In genomic region chr1:3676581-3677410, GRCh38 we compare ENCODE assay signal across 9 cellular contexts. TPM values are rescaled to one million over a fixed set of nuclear protein-coding genes. Genes with fewer than 3 reads are reported as not detected.
A peak's percentile ranks its signal among the peaks of the same experiment; 100 is the strongest.
DNase-seq lines count a peak whose midpoint lies in the region; ATAC-seq and TF ChIP-seq lines count a peak whose summit lies in the region.
"Had no signal": no experiment of that assay in that cellular context is flagged by ENCODE, and none has a peak within 500 bp of the region (broad histone marks: within the 10 kb centered on the region; RNA-seq: fewer than 3 reads in every experiment).

No MANE protein-coding gene starts in this region.

- in situ Hi-C loops in G401 (cut with HindIII; ENCODE audit: low sequenced_read_pairs): no loop called here

- H3K27me3 ChIP-seq in trophoblast cell (ENCODE audit: insufficient read depth, low read length): no peaks in the 10 kb centered on the region

- H3K27ac Mint-ChIP-seq in activated CD8-positive, alpha-beta T cell treated with anti-CD3 and anti-CD28 coated beads for 36 hours: no peak overlapping the region
- H3K27ac Mint-ChIP-seq: nephron had no signal

- H3K23ac ChIP-seq in trophoblast cell (ENCODE audit: low read length): no peak overlapping the region

- H3K4me2 ChIP-seq in trophoblast cell (ENCODE audit: low read length): no peak overlapping the region

- no peak overlapping the region for H2AK5ac ChIP-seq in trophoblast cell (ENCODE audit: low read length)

- intact Hi-C loops in activated CD8-positive, alpha-beta T cell treated with anti-CD3 and anti-CD28 coated beads for 36 hours (cut with micrococcal nuclease): no loop called here

- peaks cover 12 to 13% of the 10 kb centered on the region in 2 experiments for H3K4me1 ChIP-seq in trophoblast cell (ENCODE audit: control insufficient read depth in 1 of 2, insufficient read depth in 2 of 2, low read length in 2 of 2)

- peak; percentile 62 for DNase-seq in activated CD8-positive, alpha-beta T cell treated with anti-CD3 and anti-CD28 coated beads for 36 hours
- DNase-seq in trophoblast cell: no peak
- no peak for DNase-seq in G401 (ENCODE audit: low spot score)
- no peak for DNase-seq in NK-92 (lab: John Stamatoyannopoulos, UW; ENCODE audit: unreplicated experiment)
- no peak for DNase-seq in stimulated activated naive CD4-positive, alpha-beta T cell treated with Interleukin-2 at 50 U/mL for 16 hours (lab: John Stamatoyannopoulos, UW)

- no peaks in the 10 kb centered on the region for H3K36me3 Mint-ChIP-seq in activated CD8-positive, alpha-beta T cell treated with anti-CD3 and anti-CD28 coated beads for 36 hours (ENCODE audit: low read depth)

- H3K4me1 Mint-ChIP-seq in activated CD8-positive, alpha-beta T cell treated with anti-CD3 and anti-CD28 coated beads for 36 hours (ENCODE audit: low read depth): peaks cover 21% of the 10 kb centered on the region

- H3K4ac ChIP-seq in trophoblast cell (ENCODE audit: low read depth, low read length): no peak overlapping the region

- no peak overlapping the region for H3K14ac ChIP-seq in trophoblast cell (ENCODE audit: low read length)

- no peak overlapping the region for H2BK12ac ChIP-seq in trophoblast cell (ENCODE audit: low read length)

- no peak overlapping the region for H2AFZ ChIP-seq in trophoblast cell (ENCODE audit: insufficient read depth, low read length, poor library complexity)

- H3K27me3 Mint-ChIP-seq in activated CD8-positive, alpha-beta T cell treated with anti-CD3 and anti-CD28 coated beads for 36 hours: peaks cover 16% of the 10 kb centered on the region

- no peak overlapping the region for H2BK5ac ChIP-seq in trophoblast cell (ENCODE audit: low read depth, low read length, poor library complexity)

- no peak overlapping the region for H2BK120ac ChIP-seq in trophoblast cell (ENCODE audit: insufficient read depth, low read length, poor library complexity)

- no peaks in the 10 kb centered on the region for H3K79me1 ChIP-seq in trophoblast cell (ENCODE audit: low read length)

- CTCF ChIA-PET in activated CD8-positive, alpha-beta T cell treated with anti-CD3 and anti-CD28 coated beads for 36 hours (lab: Charles Lee): interaction anchor here (1.0 kb wide), 1 partner anchor 48 kb away, joined by 3 read pairs; no protein-coding TSS in a partner anchor

- H3K9me3 Mint-ChIP-seq in activated CD8-positive, alpha-beta T cell treated with anti-CD3 and anti-CD28 coated beads for 36 hours: no peaks in the 10 kb centered on the region
- H3K9me3 Mint-ChIP-seq: nephron had no signal

- H4K8ac ChIP-seq in trophoblast cell (ENCODE audit: low read depth, low read length): no peak overlapping the region

- WGBS in trophoblast cell (ENCODE audit: extremely low coverage, insufficient coverage, insufficient read length): no CpG with 5 or more reads among the region's 21 CpGs

- peak; percentile 62 for ATAC-seq in GM19328 (IDR thresholded peaks at IDR 0.05; ENCODE audit: unreplicated experiment)
- ATAC-seq in HG03095 (IDR thresholded peaks at IDR 0.05; ENCODE audit: unreplicated experiment): peak; percentile 64
- peak; percentile 74 for ATAC-seq in activated CD8-positive, alpha-beta T cell treated with anti-CD3 and anti-CD28 coated beads for 36 hours

- no peak overlapping the region for H4K91ac ChIP-seq in trophoblast cell (ENCODE audit: low read depth, low read length)

- no peak overlapping the region for H3K18ac ChIP-seq in trophoblast cell (ENCODE audit: low read length)

- H4K12ac ChIP-seq in trophoblast cell (ENCODE audit: low read depth, low read length): no peak overlapping the region

- H3K27ac ChIP-seq in trophoblast cell (ENCODE audit: low read depth, low read length): no peak overlapping the region

- no peak overlapping the region for H3K4me3 Mint-ChIP-seq in activated CD8-positive, alpha-beta T cell treated with anti-CD3 and anti-CD28 coated beads for 36 hours
- H3K4me3 Mint-ChIP-seq: nephron had no signal

- H3K79me2 ChIP-seq in trophoblast cell (ENCODE audit: control insufficient read depth, insufficient read depth, low read length, poor library complexity): no peaks in the 10 kb centered on the region

- H3K9me3 ChIP-seq in trophoblast cell (ENCODE audit: insufficient read depth, low read depth, low read length): no peaks in the 10 kb centered on the region

- no peaks in the 10 kb centered on the region for H3K36me3 ChIP-seq in trophoblast cell (ENCODE audit: control insufficient read depth in 1 of 2, insufficient read depth in 2 of 2, low read length in 2 of 2)

- POLR2A ChIA-PET in activated CD8-positive, alpha-beta T cell treated with anti-CD3 and anti-CD28 coated beads for 36 hours (lab: Charles Lee): no interaction called here

- no peak overlapping the region for H3K4me3 ChIP-seq in trophoblast cell (ENCODE audit: low read depth, low read length)

- peak; percentile 47 for TF ChIP-seq CTCF in GM12872 (IDR thresholded peaks at IDR 0.05; ENCODE audit: insufficient read depth, low read depth, low read length)
- TF ChIP-seq CTCF in activated CD8-positive, alpha-beta T cell treated with anti-CD3 and anti-CD28 coated beads for 36 hours (IDR thresholded peaks at IDR 0.05): no peak

- H3K9ac ChIP-seq in trophoblast cell (ENCODE audit: low read length): no peak overlapping the region

RNA-seq across cellular contexts. Expression of gene TP73, which starts 24.5 kb away (rescaled TPM):
- under 1 TPM; 0.60 to 0.68 TPM for total RNA-seq in activated CD8-positive, alpha-beta T cell treated with anti-CD3 and anti-CD28 coated beads for 36 hours
- 3.5 and 3.9 TPM in 2 replicates for polyA plus RNA-seq in trophoblast cell (2013)
- total RNA-seq in G401 (2014; rRNA removed; shearing (Covaris generic)): 0.86 and 2.4 TPM in 2 replicates

RNA-seq across cellular contexts. Expression of gene WRAP73, which starts 26.9 kb away (rescaled TPM):
- 10 to 100 TPM; 34.2 to 35.4 TPM for total RNA-seq in activated CD8-positive, alpha-beta T cell treated with anti-CD3 and anti-CD28 coated beads for 36 hours
- 30.9 and 31.0 TPM in 2 replicates for polyA plus RNA-seq in trophoblast cell (2013)
- 34.5 and 40.8 TPM in 2 replicates for total RNA-seq in G401 (2014; rRNA removed; shearing (Covaris generic))

RNA-seq across cellular contexts. Expression of gene TPRG1L, which starts 52.0 kb away (rescaled TPM):
- 1 to 10 TPM; 6.1 to 6.2 TPM for total RNA-seq in activated CD8-positive, alpha-beta T cell treated with anti-CD3 and anti-CD28 coated beads for 36 hours
- polyA plus RNA-seq in trophoblast cell (2013): 23.7 and 23.8 TPM in 2 replicates
- 19.2 and 21.7 TPM in 2 replicates for total RNA-seq in G401 (2014; rRNA removed; shearing (Covaris generic))
